Comparison of ENCODE assay signal across 22 cellular contexts in genomic region chr4:174303687-174304086, GRCh38.
"Had no signal": no experiment of that assay in that cellular context is flagged by ENCODE, and none has a peak within 500 bp of the region (broad histone marks: within the 10 kb centered on the region; RNA-seq: fewer than 3 reads in every experiment).

No MANE protein-coding gene starts in this region.

- FAIRE-seq: endothelial cell of umbilical vein, frontal cortex, keratinocyte had no signal

- H3K27me3 ChIP-seq: dorsolateral prefrontal cortex, esophagus muscularis mucosa, foreskin keratinocyte, gastroesophageal sphincter, heart left ventricle, hepatocyte, left lung had no signal

- DNase-seq: dermis blood vessel endothelial cell; dorsolateral prefrontal cortex; effector CD4-positive, alpha-beta T cell; effector memory CD4-positive, alpha-beta T cell; foreskin keratinocyte; heart left ventricle; hypothalamus; immature natural killer cell; left cardiac atrium; left lung; left ventricle myocardium superior; lower lobe of right lung; mesenchymal stem cell; mucosa of descending colon; naive B cell had no signal

- H3K27ac ChIP-seq: coronary artery, dorsolateral prefrontal cortex, esophagus muscularis mucosa, foreskin keratinocyte, gastroesophageal sphincter, heart left ventricle, hepatocyte, left lung, lower lobe of right lung had no signal

- H3K9me3 ChIP-seq: esophagus muscularis mucosa, gastroesophageal sphincter, heart left ventricle, left lung, lower lobe of right lung, mucosa of descending colon had no signal

- H3K4me3 ChIP-seq: coronary artery, dorsolateral prefrontal cortex, esophagus muscularis mucosa, gastroesophageal sphincter, heart left ventricle, hepatocyte, left lung, lower lobe of right lung, mucosa of descending colon had no signal

- H3K79me2 ChIP-seq: hepatocyte had no signal

- H2AFZ ChIP-seq: hepatocyte had no signal

- H3K4me1 ChIP-seq: esophagus muscularis mucosa, foreskin keratinocyte, gastroesophageal sphincter, heart left ventricle, left lung, lower lobe of right lung had no signal

- ATAC-seq: foreskin keratinocyte, gastroesophageal sphincter, heart left ventricle, left cardiac atrium, left lung, left ventricle myocardium superior, lower lobe of right lung, mucosa of descending colon had no signal

- H3K4me2 ChIP-seq: hepatocyte had no signal
